Comparison of ENCODE assay signal across 1 cellular context in genomic region chr14:55574988-55575387, GRCh38.
A peak's percentile ranks its signal among the peaks of the same experiment; 100 is the strongest.
TF ChIP-seq lines count a peak whose summit lies in the region.

No MANE protein-coding gene starts in this region.

TF ChIP-seq in HepG2, 621 proteins besides CTCF, POLR2A, EP300 and RAD21 (continued from another document):
- no peak for TF ChIP-seq TERF1 (CRISPR knock-in tag; IDR thresholded peaks at IDR 0.05)
- TF ChIP-seq RORA (CRISPR knock-in tag; IDR thresholded peaks at IDR 0.05), result no peak
- TF ChIP-seq, protein P1, sequence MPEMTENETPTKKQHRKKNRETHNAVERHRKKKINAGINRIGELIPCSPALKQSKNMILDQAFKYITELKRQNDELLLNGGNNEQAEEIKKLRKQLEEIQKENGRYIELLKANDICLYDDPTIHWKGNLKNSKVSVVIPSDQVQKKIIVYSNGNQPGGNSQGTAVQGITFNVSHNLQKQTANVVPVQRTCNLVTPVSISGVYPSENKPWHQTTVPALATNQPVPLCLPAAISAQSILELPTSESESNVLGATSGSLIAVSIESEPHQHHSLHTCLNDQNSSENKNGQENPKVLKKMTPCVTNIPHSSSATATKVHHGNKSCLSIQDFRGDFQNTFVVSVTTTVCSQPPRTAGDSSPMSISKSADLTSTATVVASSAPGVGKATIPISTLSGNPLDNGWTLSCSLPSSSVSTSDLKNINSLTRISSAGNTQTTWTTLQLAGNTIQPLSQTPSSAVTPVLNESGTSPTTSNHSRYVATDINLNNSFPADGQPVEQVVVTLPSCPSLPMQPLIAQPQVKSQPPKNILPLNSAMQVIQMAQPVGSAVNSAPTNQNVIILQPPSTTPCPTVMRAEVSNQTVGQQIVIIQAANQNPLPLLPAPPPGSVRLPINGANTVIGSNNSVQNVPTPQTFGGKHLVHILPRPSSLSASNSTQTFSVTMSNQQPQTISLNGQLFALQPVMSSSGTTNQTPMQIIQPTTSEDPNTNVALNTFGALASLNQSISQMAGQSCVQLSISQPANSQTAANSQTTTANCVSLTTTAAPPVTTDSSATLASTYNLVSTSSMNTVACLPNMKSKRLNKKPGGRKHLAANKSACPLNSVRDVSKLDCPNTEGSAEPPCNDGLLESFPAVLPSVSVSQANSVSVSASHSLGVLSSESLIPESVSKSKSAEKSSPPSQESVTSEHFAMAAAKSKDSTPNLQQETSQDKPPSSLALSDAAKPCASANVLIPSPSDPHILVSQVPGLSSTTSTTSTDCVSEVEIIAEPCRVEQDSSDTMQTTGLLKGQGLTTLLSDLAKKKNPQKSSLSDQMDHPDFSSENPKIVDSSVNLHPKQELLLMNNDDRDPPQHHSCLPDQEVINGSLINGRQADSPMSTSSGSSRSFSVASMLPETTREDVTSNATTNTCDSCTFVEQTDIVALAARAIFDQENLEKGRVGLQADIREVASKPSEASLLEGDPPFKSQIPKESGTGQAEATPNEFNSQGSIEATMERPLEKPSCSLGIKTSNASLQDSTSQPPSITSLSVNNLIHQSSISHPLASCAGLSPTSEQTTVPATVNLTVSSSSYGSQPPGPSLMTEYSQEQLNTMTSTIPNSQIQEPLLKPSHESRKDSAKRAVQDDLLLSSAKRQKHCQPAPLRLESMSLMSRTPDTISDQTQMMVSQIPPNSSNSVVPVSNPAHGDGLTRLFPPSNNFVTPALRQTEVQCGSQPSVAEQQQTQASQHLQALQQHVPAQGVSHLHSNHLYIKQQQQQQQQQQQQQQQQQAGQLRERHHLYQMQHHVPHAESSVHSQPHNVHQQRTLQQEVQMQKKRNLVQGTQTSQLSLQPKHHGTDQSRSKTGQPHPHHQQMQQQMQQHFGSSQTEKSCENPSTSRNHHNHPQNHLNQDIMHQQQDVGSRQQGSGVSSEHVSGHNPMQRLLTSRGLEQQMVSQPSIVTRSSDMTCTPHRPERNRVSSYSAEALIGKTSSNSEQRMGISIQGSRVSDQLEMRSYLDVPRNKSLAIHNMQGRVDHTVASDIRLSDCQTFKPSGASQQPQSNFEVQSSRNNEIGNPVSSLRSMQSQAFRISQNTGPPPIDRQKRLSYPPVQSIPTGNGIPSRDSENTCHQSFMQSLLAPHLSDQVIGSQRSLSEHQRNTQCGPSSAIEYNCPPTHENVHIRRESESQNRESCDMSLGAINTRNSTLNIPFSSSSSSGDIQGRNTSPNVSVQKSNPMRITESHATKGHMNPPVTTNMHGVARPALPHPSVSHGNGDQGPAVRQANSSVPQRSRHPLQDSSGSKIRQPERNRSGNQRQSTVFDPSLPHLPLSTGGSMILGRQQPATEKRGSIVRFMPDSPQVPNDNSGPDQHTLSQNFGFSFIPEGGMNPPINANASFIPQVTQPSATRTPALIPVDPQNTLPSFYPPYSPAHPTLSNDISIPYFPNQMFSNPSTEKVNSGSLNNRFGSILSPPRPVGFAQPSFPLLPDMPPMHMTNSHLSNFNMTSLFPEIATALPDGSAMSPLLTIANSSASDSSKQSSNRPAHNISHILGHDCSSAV (CRISPR knock-in tag; IDR thresholded peaks at IDR 0.05; ENCODE audit: borderline replicate concordance), result no peak
- peak; percentile 64 for TF ChIP-seq HOXA3 (CRISPR knock-in tag; IDR thresholded peaks at IDR 0.05)
- no peak for TF ChIP-seq RBM22 (optimal IDR thresholded peaks at IDR 0.05; ENCODE audit: low read length)
- TF ChIP-seq ZNF709 (CRISPR knock-in tag; IDR thresholded peaks at IDR 0.05), result no peak
- no peak for TF ChIP-seq ZNF33A (CRISPR knock-in tag; IDR thresholded peaks at IDR 0.05; ENCODE audit: borderline replicate concordance)
- TF ChIP-seq, protein P2, sequence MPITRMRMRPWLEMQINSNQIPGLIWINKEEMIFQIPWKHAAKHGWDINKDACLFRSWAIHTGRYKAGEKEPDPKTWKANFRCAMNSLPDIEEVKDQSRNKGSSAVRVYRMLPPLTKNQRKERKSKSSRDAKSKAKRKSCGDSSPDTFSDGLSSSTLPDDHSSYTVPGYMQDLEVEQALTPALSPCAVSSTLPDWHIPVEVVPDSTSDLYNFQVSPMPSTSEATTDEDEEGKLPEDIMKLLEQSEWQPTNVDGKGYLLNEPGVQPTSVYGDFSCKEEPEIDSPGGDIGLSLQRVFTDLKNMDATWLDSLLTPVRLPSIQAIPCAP (CRISPR knock-in tag; IDR thresholded peaks at IDR 0.05; ENCODE audit: low read depth), result no peak
- TF ChIP-seq ZNF460 (CRISPR knock-in tag; IDR thresholded peaks at IDR 0.05; ENCODE audit: borderline replicate concordance), result 0 out of 2 replicates have a peak, but pooled peaks have one; percentile 18
- no peak for TF ChIP-seq NFE2 (CRISPR knock-in tag; IDR thresholded peaks at IDR 0.05)
- TF ChIP-seq MZF1 (CRISPR knock-in tag; IDR thresholded peaks at IDR 0.05; ENCODE audit: borderline replicate concordance), result no peak
- TF ChIP-seq KDM5B (CRISPR knock-in tag; IDR thresholded peaks at IDR 0.05; ENCODE audit: borderline replicate concordance), result no peak
- no peak for TF ChIP-seq PAWR (CRISPR knock-in tag; IDR thresholded peaks at IDR 0.05; ENCODE audit: borderline replicate concordance)
- 0 out of 2 replicates have a peak, but pooled peaks have one; percentile 14 for TF ChIP-seq PATZ1 (CRISPR knock-in tag; IDR thresholded peaks at IDR 0.05)
TF ChIP-seq in HepG2: peak in this region for 20.
